Comparison of ENCODE assay signal across 15 cellular contexts in genomic region chr7:64884913-64885370, GRCh38.
"Had no signal": no experiment of that assay in that cellular context is flagged by ENCODE, and none has a peak within 500 bp of the region (broad histone marks: within the 10 kb centered on the region; RNA-seq: fewer than 3 reads in every experiment).

No MANE protein-coding gene starts in this region.

- H3K27ac ChIP-seq: epithelial cell of prostate, prostate gland, right lobe of liver, SK-N-MC, thoracic aorta had no signal

- DNase-seq: activated CD4-positive, alpha-beta T cell treated with anti-CD3 and anti-CD28 coated beads for 1 hour; activated CD4-positive, alpha-beta T cell treated with anti-CD3 and anti-CD28 coated beads, Interleukin-2, amount 50 U/mL, for 4 hours; activated naive CD4-positive, alpha-beta T cell; activated naive CD8-positive, alpha-beta T cell treated with anti-CD3 and anti-CD28 coated beads, Interleukin-2, amount 10 ng/mL, durations not matched to agents 7 days and 5 days; cerebellar nuclear complex; dermis blood vessel endothelial cell; effector memory CD8-positive, alpha-beta T cell; left ventricle myocardium superior; T-helper 1 cell had no signal

- H3K9me3 ChIP-seq: prostate gland, right lobe of liver, thoracic aorta had no signal

- H3K27me3 ChIP-seq: right lobe of liver had no signal

- H3K4me1 ChIP-seq: prostate gland had no signal

- H3K36me3 ChIP-seq: prostate gland, right lobe of liver, thoracic aorta had no signal

- H3K4me3 ChIP-seq: prostate gland, right lobe of liver, SK-N-MC, thoracic aorta had no signal

- ATAC-seq: effector memory CD8-positive, alpha-beta T cell; left ventricle myocardium superior; natural killer cell; right lobe of liver had no signal
